ENCODE assay signal across 9 cellular contexts in genomic region chr12:116539361-116539771, GRCh38. TPM values are rescaled to one million over a fixed set of nuclear protein-coding genes. Genes with fewer than 3 reads are reported as not detected.
A peak's percentile ranks its signal among the peaks of the same experiment; 100 is the strongest.
DNase-seq lines count a peak whose midpoint lies in the region; ATAC-seq, FAIRE-seq and TF ChIP-seq lines count a peak whose summit lies in the region.
"Had no signal": no experiment of that assay in that cellular context is flagged by ENCODE, and none has a peak within 500 bp of the region (broad histone marks: within the 10 kb centered on the region; RNA-seq: fewer than 3 reads in every experiment).

No MANE protein-coding gene starts in this region.

- no peaks in the 10 kb centered on the region for H3K36me3 ChIP-seq in skeletal muscle tissue (ENCODE audit: control insufficient read depth in 3 of 3, insufficient read depth in 3 of 3, low read length in 3 of 3)

- peaks cover 0 to 2% (median 0%) of the 10 kb centered on the region in 3 donors for H3K27me3 ChIP-seq in skeletal muscle tissue (ENCODE audit: control insufficient read depth in 3 of 3, insufficient read depth in 3 of 3, low read length in 3 of 3)

- CTCF ChIA-PET in activated CD4-positive, alpha-beta T cell treated with anti-CD3 and anti-CD28 coated beads, Interleukin-2, amount 10 ng/mL, durations not matched to agents 7 days and 5 days (lab: Charles Lee) = interaction anchor here (2.0 kb wide), 1 partner anchor 20 kb away, joined by 5 read pairs; the partner anchor contains the start of gene MAP1LC3B2

- no peak overlapping the region for H3K4me3 Mint-ChIP-seq in activated CD4-positive, alpha-beta T cell treated with anti-CD3 and anti-CD28 coated beads, Interleukin-2, amount 10 ng/mL, durations not matched to agents 7 days and 5 days
- H3K4me3 Mint-ChIP-seq: activated T-helper 17 cell treated with anti-CD3 and anti-CD28 coated beads, Interleukin-2, amount 50 U/mL, for 72 hours had no signal

- H3K4me3 ChIP-seq in fibroblast of villous mesenchyme (ENCODE audit: low read depth, low read length) (no peak overlapping the region), skeletal muscle tissue (ENCODE audit: low read length in 3 of 3) (no peak overlapping the region)

- ATAC-seq in HG02885 (IDR thresholded peaks at IDR 0.05; ENCODE audit: poor library complexity, unreplicated experiment) = no peak
- ATAC-seq: activated T-helper 17 cell treated with anti-CD3 and anti-CD28 coated beads, Interleukin-2, amount 50 U/mL, for 72 hours had no signal

- no peak for TF ChIP-seq CTCF in fibroblast of villous mesenchyme (IDR thresholded peaks at IDR 0.05; ENCODE audit: insufficient read depth, low read depth, low read length)

- H3K9ac ChIP-seq in skeletal muscle tissue (ENCODE audit: low read depth in 1 of 3, low read length in 3 of 3) = no peak overlapping the region

- peaks cover 23% of the 10 kb centered on the region for H3K4me1 Mint-ChIP-seq in activated CD4-positive, alpha-beta T cell treated with anti-CD3 and anti-CD28 coated beads, Interleukin-2, amount 10 ng/mL, durations not matched to agents 7 days and 5 days

- DNase-seq in HCEC 1CT (peak; percentile 36), RPMI7951 (ENCODE audit: low read depth) (peak; percentile 63), fibroblast of villous mesenchyme (ENCODE audit: low read depth) (peak; percentile 52), GM12891 (ENCODE audit: insufficient read length, low spot score) (no peak), SKM-1 (lab: John Stamatoyannopoulos, UW; ENCODE audit: unreplicated experiment) (no peak)
- DNase-seq in activated CD4-positive, alpha-beta T cell treated with anti-CD3 and anti-CD28 coated beads, Interleukin-2, amount 10 ng/mL, durations not matched to agents 7 days and 5 days = no peak

- no peaks in the 10 kb centered on the region for H3K27me3 Mint-ChIP-seq in activated CD4-positive, alpha-beta T cell treated with anti-CD3 and anti-CD28 coated beads, Interleukin-2, amount 10 ng/mL, durations not matched to agents 7 days and 5 days
- H3K27me3 Mint-ChIP-seq: activated T-helper 17 cell treated with anti-CD3 and anti-CD28 coated beads, Interleukin-2, amount 50 U/mL, for 72 hours had no signal

- no peaks in the 10 kb centered on the region for H3K36me3 Mint-ChIP-seq in activated CD4-positive, alpha-beta T cell treated with anti-CD3 and anti-CD28 coated beads, Interleukin-2, amount 10 ng/mL, durations not matched to agents 7 days and 5 days (ENCODE audit: low read depth)

- peak overlapping the region; percentile 40 for H3K27ac ChIP-seq in skeletal muscle tissue (ENCODE audit: low read depth, low read length)

- no peaks in the 10 kb centered on the region for H3K9me3 Mint-ChIP-seq in activated CD4-positive, alpha-beta T cell treated with anti-CD3 and anti-CD28 coated beads, Interleukin-2, amount 10 ng/mL, durations not matched to agents 7 days and 5 days
- H3K9me3 Mint-ChIP-seq: activated T-helper 17 cell treated with anti-CD3 and anti-CD28 coated beads, Interleukin-2, amount 50 U/mL, for 72 hours had no signal

- no peak for FAIRE-seq in GM12891 (lab: Jason Lieb, UNC)

- H3K4me1 ChIP-seq in skeletal muscle tissue (ENCODE audit: control insufficient read depth in 3 of 3, insufficient read depth in 3 of 3, low read length in 3 of 3) = peaks cover 16 to 35% (median 23%) of the 10 kb centered on the region in 3 donors

- H3K9me3 ChIP-seq in skeletal muscle tissue (ENCODE audit: control insufficient read depth in 3 of 3, low read length in 3 of 3) = no peaks in the 10 kb centered on the region

- H3K27ac Mint-ChIP-seq in activated CD4-positive, alpha-beta T cell treated with anti-CD3 and anti-CD28 coated beads, Interleukin-2, amount 10 ng/mL, durations not matched to agents 7 days and 5 days = no peak overlapping the region
- H3K27ac Mint-ChIP-seq: activated T-helper 17 cell treated with anti-CD3 and anti-CD28 coated beads, Interleukin-2, amount 50 U/mL, for 72 hours had no signal

- no peak for TF ChIP-seq POLR2A in GM12891 (IDR thresholded peaks at IDR 0.05; ENCODE audit: low read depth, low read length)

- POLR2A ChIA-PET in activated CD4-positive, alpha-beta T cell treated with anti-CD3 and anti-CD28 coated beads, Interleukin-2, amount 10 ng/mL, durations not matched to agents 7 days and 5 days (lab: Charles Lee) = no interaction called here

TF ChIP-seq in GM12891, 5 proteins besides CTCF, POLR2A, EP300 and RAD21:
- TF ChIP-seq PAX5 (IDR thresholded peaks at IDR 0.05; ENCODE audit: insufficient read depth, low read length, severe bottlenecking) (no peak), POLR2AphosphoS5 (IDR thresholded peaks at IDR 0.05; ENCODE audit: low read depth, low read length) (no peak), TAF1 (IDR thresholded peaks at IDR 0.05; ENCODE audit: low read depth, low read length) (no peak)

RNA-seq across cellular contexts. Expression of gene MAP1LC3B2, which starts 19.8 kb away (rescaled TPM):
- 0.48 TPM in 1 of 2 replicates, not detected in the other for total RNA-seq in RPMI7951 (2014; rRNA removed; shearing (Covaris generic))
- 0.32 and 0.43 TPM in 2 replicates for total RNA-seq in fibroblast of villous mesenchyme
- not detected for total RNA-seq in skeletal muscle tissue
- polyA plus RNA-seq in GM12891 (2012; ENCODE audit: low read depth, missing spikeins) = 1.3 TPM
- 1 to 10 TPM; 1.0 to 1.5 TPM for total RNA-seq in activated CD4-positive, alpha-beta T cell treated with anti-CD3 and anti-CD28 coated beads, Interleukin-2, amount 10 ng/mL, durations not matched to agents 7 days and 5 days

Comparison
In these comparisons a context has a peak if more than half of its experiments do, and no peak if none do; other contexts are left out.
1. DNase-seq: peak in HCEC 1CT (single experiment), RPMI7951 (single experiment) and fibroblast of villous mesenchyme (single experiment); none in GM12891 (single experiment), SKM-1 (single experiment) and activated CD4-positive, alpha-beta T cell treated with anti-CD3 and anti-CD28 coated beads, Interleukin-2, amount 10 ng/mL, durations not matched to agents 7 days and 5 days (single experiment).